27 cellular contexts compared by ENCODE assay signal in the genomic region with DNA sequence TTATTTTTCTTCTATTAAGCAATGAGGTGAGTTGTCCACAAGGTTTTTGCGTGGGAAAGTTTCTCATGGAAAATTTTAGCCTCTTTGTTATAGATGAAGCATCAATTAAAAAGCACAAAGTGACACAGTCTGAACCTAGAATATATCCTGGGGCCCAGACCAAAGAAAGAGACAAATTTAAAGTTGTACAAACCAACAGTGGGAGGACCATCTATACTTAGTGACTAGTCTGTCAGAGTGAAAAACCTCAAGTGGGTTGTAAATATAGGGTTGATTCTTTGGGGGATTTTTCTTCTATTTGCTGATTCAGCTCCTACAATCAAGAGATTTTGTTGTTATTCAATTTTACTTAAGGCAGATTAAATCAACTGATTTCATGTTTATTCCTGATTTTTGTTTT.
A peak's percentile ranks its signal among the peaks of the same experiment; 100 is the strongest.
DNase-seq lines count a peak whose midpoint lies in the region; ATAC-seq, FAIRE-seq and TF ChIP-seq lines count a peak whose summit lies in the region.
"Had no signal": no experiment of that assay in that cellular context is flagged by ENCODE, and none has a peak within 500 bp of the region (broad histone marks: within the 10 kb centered on the region; RNA-seq: fewer than 3 reads in every experiment).

No MANE protein-coding gene starts in this region.

- TF ChIP-seq CTCF in A549 (IDR thresholded peaks at IDR 0.05) = no peak

- no peaks in the 10 kb centered on the region for H3K9me3 ChIP-seq in A549
- H3K9me3 ChIP-seq: BLaER1 had no signal

- TF ChIP-seq POLR2A in A549 (IDR thresholded peaks at IDR 0.05; ENCODE audit: low read length) = no peak

- ATAC-seq in A549 (no peak), GM18519 (IDR thresholded peaks at IDR 0.05; ENCODE audit: low FRiP score, unreplicated experiment) (peak; percentile 59), HG02852 (IDR thresholded peaks at IDR 0.05; ENCODE audit: unreplicated experiment) (peak; percentile 72), HG03565 (IDR thresholded peaks at IDR 0.05; ENCODE audit: unreplicated experiment) (peak; percentile 60), left cardiac atrium (no peak)
- ATAC-seq: Panc1, T-cell had no signal

- no peak for TF ChIP-seq RAD21 in A549 (conservative IDR thresholded peaks at IDR 0.05 in 1 of 2, IDR thresholded peaks at IDR 0.05 in 1 of 2)

- H3K4me1 ChIP-seq in A549 = no peaks in the 10 kb centered on the region
- H3K4me1 ChIP-seq: BLaER1 had no signal

- 0% methylated on average over 1 of the region's 1 CpG for WGBS in A549 (ENCODE audit: missing lambda C conversion rate)

- FAIRE-seq in A549 (lab: Jason Lieb, UNC) (no peak), GM19239 (lab: Jason Lieb, UNC) (no peak)
- FAIRE-seq: G401.6, GM12892, GM18507, H54 had no signal

- H3K4me2 ChIP-seq in A549 = no peak overlapping the region
- H3K4me2 ChIP-seq: BLaER1 had no signal

- POLR2A ChIA-PET in A549 (lab: Yijun Ruan, JAX) = no interaction called here

- DNase-seq in A549 (ENCODE audit: low read depth in 1 of 2, low spot score in 1 of 2) = no peak
- no peak for DNase-seq in left cardiac atrium
- DNase-seq in GDM1 (lab: John Stamatoyannopoulos, UW) = no peak
- DNase-seq in GM19239 (ENCODE audit: insufficient read length, low spot score) = no peak
- DNase-seq in HK-2 (ENCODE audit: unreplicated experiment) = no peak
- DNase-seq: CD4-positive, CD25-positive, alpha-beta regulatory T cell; DMS53; Kasumi-1; NCI-H1092 treated with DMSO at 0.1 percent for 48 hours; NCI-H1436; NCI-H187 treated with DMSO at 0.1 percent for 48 hours; NCI-H2107; NCI-H446 treated with DMSO at 0.1 percent for 48 hours; NCI-H526; SHP77; T-cell had no signal

- H3K27ac ChIP-seq in A549 = no peak overlapping the region
- H3K27ac ChIP-seq: BLaER1, HL-60, RWPE1 had no signal

- intact Hi-C loops in left cardiac atrium (cut with DNase I) = no loop called here

- no peak overlapping the region for H3K4me3 ChIP-seq in A549
- H3K4me3 ChIP-seq: BLaER1 had no signal

- no peak for TF ChIP-seq EP300 in A549 (IDR thresholded peaks at IDR 0.05)

- CTCF ChIA-PET in A549 (lab: Yijun Ruan, JAX) = interaction anchor here (1.5 kb wide), 1 partner anchor 10 kb away, joined by 3 read pairs; no protein-coding TSS in a partner anchor

TF ChIP-seq in A549, 52 proteins besides CTCF, POLR2A, EP300 and RAD21:
- TF ChIP-seq CBX8 (IDR thresholded peaks at IDR 0.05) (no peak), MAFK (IDR thresholded peaks at IDR 0.05; ENCODE audit: partially characterized antibody) (peak; percentile 26)
TF ChIP-seq in A549: peak in this region for 1.

Comparison
In these comparisons a context has a peak if more than half of its experiments do, and no peak if none do; other contexts are left out.
1. ATAC-seq: peak in GM18519 (single experiment), HG02852 (single experiment) and HG03565 (single experiment); none in A549 (0 of 2) and left cardiac atrium (0 of 2).